19 cellular contexts compared by ENCODE assay signal in the genomic region with DNA sequence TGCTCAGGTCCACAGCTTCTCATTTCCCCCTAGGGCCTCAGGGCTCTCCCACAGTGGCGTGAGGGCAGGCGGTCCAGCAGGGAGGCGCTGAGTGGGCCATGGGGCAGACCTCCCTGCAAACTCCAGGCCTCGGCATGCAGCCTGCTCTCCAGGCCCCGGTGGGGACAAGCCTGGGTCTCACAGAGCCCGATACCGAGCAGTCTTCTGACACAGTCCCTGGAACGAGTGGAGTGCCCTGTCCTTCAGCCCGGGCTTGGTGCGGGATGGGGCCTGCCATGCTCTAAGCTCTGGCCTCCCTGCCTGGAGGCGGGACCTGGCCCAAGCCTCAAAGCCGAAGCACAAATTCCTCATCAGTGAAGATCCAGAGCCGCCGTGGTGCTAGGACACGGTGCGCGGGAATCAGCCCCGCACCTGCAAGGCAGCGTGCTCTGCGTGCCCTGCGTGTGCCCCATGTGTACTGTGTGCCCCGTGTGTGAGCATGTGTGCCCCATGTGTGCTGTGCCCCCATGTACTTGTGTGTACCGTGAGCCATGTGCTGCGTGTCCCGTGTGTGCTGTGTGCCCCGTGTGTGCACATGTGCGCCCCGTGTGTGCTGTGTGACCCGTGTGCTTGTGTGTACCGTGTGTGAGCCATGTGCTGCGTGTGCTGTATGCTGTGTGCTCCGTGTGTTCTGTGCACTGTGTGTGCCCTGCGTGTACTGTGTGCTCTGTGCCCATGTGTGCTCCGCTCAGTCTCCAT.
"Had no signal": no experiment of that assay in that cellular context is flagged by ENCODE, and none has a peak within 500 bp of the region (broad histone marks: within the 10 kb centered on the region; RNA-seq: fewer than 3 reads in every experiment).

No MANE protein-coding gene starts in this region.

- H3K27ac Mint-ChIP-seq: dendritic cell treated with granulocyte-macrophage colony-stimulating factor and Interleukin-4, amounts not matched to agents 40 ng/mL and 50 ng/mL, for 4 days; memory B cell; naive B cell; type B pancreatic cell had no signal

- H3K4me1 Mint-ChIP-seq: memory B cell, naive B cell had no signal

- H3K9me3 ChIP-seq: left ventricle myocardium inferior, lower lobe of right lung, ovary, right atrium auricular region, uterus had no signal

- H3K36me3 Mint-ChIP-seq: memory B cell, naive B cell, type B pancreatic cell had no signal

- H3K9me3 Mint-ChIP-seq: dendritic cell treated with granulocyte-macrophage colony-stimulating factor and Interleukin-4, amounts not matched to agents 40 ng/mL and 50 ng/mL, for 4 days; memory B cell; type B pancreatic cell had no signal

- H3K4me1 ChIP-seq: left ventricle myocardium inferior, lower lobe of right lung, right atrium auricular region, uterus had no signal

- H3K36me3 ChIP-seq: left ventricle myocardium inferior, lower lobe of right lung, ovary, right atrium auricular region, uterus had no signal

- DNase-seq: foreskin melanocyte; head of caudate nucleus; kidney; left cardiac atrium; left ventricle myocardium inferior; lower lobe of right lung; midbrain; naive B cell; nucleus accumbens; ovary; small intestine; stimulated activated CD4-positive, alpha-beta T cell treated with anti-CD3 and anti-CD28 coated beads, Interleukin-2, amount 100 ng/mL, for 48 hours; stimulated activated naive CD4-positive, alpha-beta T cell treated with Interleukin-2 at 50 U/mL for 16 hours; uterus had no signal

- H3K27me3 ChIP-seq: ovary, right atrium auricular region, uterus had no signal

- H3K4me2 ChIP-seq: hepatocyte had no signal

- H3K4me3 ChIP-seq: hepatocyte, left ventricle myocardium inferior, lower lobe of right lung, ovary, right atrium auricular region, uterus had no signal

- H3K4me3 Mint-ChIP-seq: dendritic cell treated with granulocyte-macrophage colony-stimulating factor and Interleukin-4, amounts not matched to agents 40 ng/mL and 50 ng/mL, for 4 days; memory B cell; naive B cell; type B pancreatic cell had no signal

- H2AFZ ChIP-seq: hepatocyte had no signal

- H3K27ac ChIP-seq: hepatocyte, left ventricle myocardium inferior, lower lobe of right lung, ovary, right atrium auricular region, uterus had no signal

- H3K79me2 ChIP-seq: hepatocyte had no signal
